In the genomic region with DNA sequence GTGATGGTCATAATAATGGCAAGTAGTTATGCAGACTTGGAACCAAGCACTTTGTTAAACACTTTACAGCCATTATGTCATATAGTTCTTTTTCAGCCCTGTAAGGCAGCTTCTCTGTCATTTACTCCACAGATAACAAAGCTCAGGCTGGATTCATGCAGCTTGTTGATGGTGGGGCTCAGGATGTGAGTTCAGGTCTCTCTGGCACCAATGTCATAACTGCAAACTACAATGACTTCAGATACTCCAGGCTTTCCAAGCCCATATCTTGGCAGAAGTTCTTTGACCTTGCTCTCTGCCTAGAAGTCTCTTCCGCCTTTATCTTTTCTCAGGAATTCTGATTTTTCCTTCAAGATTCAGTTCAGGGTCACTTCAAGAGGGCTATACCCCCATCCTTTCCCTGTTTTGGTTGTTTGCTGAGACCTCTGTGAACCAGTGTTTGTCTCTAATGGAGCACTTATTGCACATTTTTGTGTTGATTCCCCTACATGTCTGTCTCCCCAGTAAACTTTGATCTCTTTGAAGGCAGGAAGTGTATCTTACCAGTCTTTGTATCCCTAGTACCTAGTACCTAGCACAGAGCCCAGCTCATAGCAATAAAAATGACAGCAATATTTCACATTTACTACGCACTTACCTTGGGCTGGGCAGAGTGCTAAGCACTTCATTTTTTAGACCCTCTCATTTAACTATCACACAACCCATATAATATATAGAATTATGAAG, we compare ENCODE assay signal across 16 cellular contexts. TPM values are rescaled to one million over a fixed set of nuclear protein-coding genes. Genes with fewer than 3 reads are reported as not detected.
A peak's percentile ranks its signal among the peaks of the same experiment; 100 is the strongest.
DNase-seq lines count a peak whose midpoint lies in the region; ATAC-seq, FAIRE-seq and TF ChIP-seq lines count a peak whose summit lies in the region.
"Had no signal": no experiment of that assay in that cellular context is flagged by ENCODE, and none has a peak within 500 bp of the region (broad histone marks: within the 10 kb centered on the region; RNA-seq: fewer than 3 reads in every experiment).

No MANE protein-coding gene starts in this region.

- H3K4me1 ChIP-seq in mucosa of rectum (ENCODE audit: control insufficient read depth in 2 of 2, insufficient read depth in 2 of 2, low read length in 2 of 2) (peaks cover 26 to 34% of the 10 kb centered on the region in 2 donors), pancreas (no peaks in the 10 kb centered on the region)

- H3K27me3 ChIP-seq in mucosa of rectum (ENCODE audit: control insufficient read depth in 2 of 2, insufficient read depth in 2 of 2, low read length in 2 of 2) (no peaks in the 10 kb centered on the region), pancreas (no peaks in the 10 kb centered on the region)
- H3K27me3 ChIP-seq: BLaER1, heart left ventricle had no signal

- no peak overlapping the region for H3K4me3 Mint-ChIP-seq in activated CD4-positive, alpha-beta T cell treated with anti-CD3 and anti-CD28 coated beads for 36 hours
- no peak overlapping the region for H3K4me3 Mint-ChIP-seq in activated naive CD8-positive, alpha-beta T cell treated with anti-CD3 and anti-CD28 coated beads, Interleukin-2, amount 50 U/mL, for 24 hours
- H3K4me3 Mint-ChIP-seq: stimulated activated naive B cell treated with anti-CD40 and anti-IgM and Interleukin-4, amounts not matched to agents 10 μg/mL and 1 μg/mL and 100 μg/mL, for 72 hours; type B pancreatic cell had no signal

- CTCF ChIA-PET in activated CD4-positive, alpha-beta T cell treated with anti-CD3 and anti-CD28 coated beads for 36 hours (lab: Charles Lee), result interaction anchor here (0.7 to 7.0 kb wide), 28 partner anchors 11 to 274 kb away, joined by 3 to 153 read pairs (median 4); a partner anchor contains a TSS

- no peak for DNase-seq in activated CD4-positive, alpha-beta T cell treated with anti-CD3 and anti-CD28 coated beads for 36 hours
- no peak for DNase-seq in activated CD4-positive, alpha-beta T cell treated with anti-CD3 and anti-CD28 coated beads for 4 hours
- DNase-seq in GM19239 (ENCODE audit: insufficient read length, low spot score) (no peak), pancreas (no peak), NCI-H1436 treated with DMSO at 0.1 percent for 48 hours (lab: John Stamatoyannopoulos, UW) (no peak), OCI-M1 (lab: John Stamatoyannopoulos, UW) (no peak)
- no peak for DNase-seq in activated naive CD8-positive, alpha-beta T cell treated with anti-CD3 and anti-CD28 coated beads, Interleukin-2, amount 50 U/mL, for 24 hours
- DNase-seq: activated CD8-positive, alpha-beta memory T cell treated with anti-CD3 and anti-CD28 coated beads, Interleukin-2, amount 50 U/mL, for 48 hours; heart left ventricle; NCI-H2227 treated with DMSO at 0.1 percent for 48 hours; SIG-M5; stimulated activated naive B cell treated with anti-CD40 and anti-IgM and Interleukin-4, amounts not matched to agents 10 μg/mL and 1 μg/mL and 100 μg/mL, for 72 hours had no signal

- H3K36me3 Mint-ChIP-seq in activated CD4-positive, alpha-beta T cell treated with anti-CD3 and anti-CD28 coated beads for 36 hours (ENCODE audit: low read depth), result peaks cover 15% of the 10 kb centered on the region
- H3K36me3 Mint-ChIP-seq in activated naive CD8-positive, alpha-beta T cell treated with anti-CD3 and anti-CD28 coated beads, Interleukin-2, amount 50 U/mL, for 24 hours (ENCODE audit: low read depth), result peaks cover 14% of the 10 kb centered on the region
- H3K36me3 Mint-ChIP-seq: IgD-negative memory B cell had no signal

- TF ChIP-seq CTCF in pancreas (IDR thresholded peaks at IDR 0.05), result no peak

- POLR2A ChIA-PET in activated CD4-positive, alpha-beta T cell treated with anti-CD3 and anti-CD28 coated beads for 36 hours (lab: Charles Lee), result interaction anchor here (0.6 to 1.5 kb wide), 5 partner anchors 38 to 127 kb away, joined by 3 to 10 read pairs (median 5); a partner anchor contains a TSS

- H3K36me3 ChIP-seq in mucosa of rectum (ENCODE audit: control insufficient read depth in 2 of 2, insufficient read depth in 2 of 2, low read length in 2 of 2) (peaks cover 20 to 27% of the 10 kb centered on the region in 2 donors), pancreas (no peaks in the 10 kb centered on the region)

- no peaks in the 10 kb centered on the region for H3K27me3 Mint-ChIP-seq in activated CD4-positive, alpha-beta T cell treated with anti-CD3 and anti-CD28 coated beads for 36 hours
- no peaks in the 10 kb centered on the region for H3K27me3 Mint-ChIP-seq in activated naive CD8-positive, alpha-beta T cell treated with anti-CD3 and anti-CD28 coated beads, Interleukin-2, amount 50 U/mL, for 24 hours
- H3K27me3 Mint-ChIP-seq: IgD-negative memory B cell; stimulated activated naive B cell treated with anti-CD40 and anti-IgM and Interleukin-4, amounts not matched to agents 10 μg/mL and 1 μg/mL and 100 μg/mL, for 72 hours; type B pancreatic cell had no signal

- WGBS in pancreas, 2 donors, result 49 to 52% methylated on average over 2 of the region's 2 CpGs

- FAIRE-seq in GM19239 (lab: Jason Lieb, UNC), result peak; percentile 26
- no peak for FAIRE-seq in pancreas (lab: Jason Lieb, UNC)

- H3K27ac Mint-ChIP-seq in activated CD4-positive, alpha-beta T cell treated with anti-CD3 and anti-CD28 coated beads for 36 hours, result peak overlapping the region; percentile 68
- peak overlapping the region; percentile 52 for H3K27ac Mint-ChIP-seq in activated naive CD8-positive, alpha-beta T cell treated with anti-CD3 and anti-CD28 coated beads, Interleukin-2, amount 50 U/mL, for 24 hours
- H3K27ac Mint-ChIP-seq: stimulated activated naive B cell treated with anti-CD40 and anti-IgM and Interleukin-4, amounts not matched to agents 10 μg/mL and 1 μg/mL and 100 μg/mL, for 72 hours; type B pancreatic cell had no signal

- no peaks in the 10 kb centered on the region for H3K9me3 ChIP-seq in mucosa of rectum (ENCODE audit: control insufficient read depth in 2 of 2, low read length in 2 of 2)
- no peaks in the 10 kb centered on the region for H3K9me3 ChIP-seq in pancreas
- H3K9me3 ChIP-seq: BLaER1, heart left ventricle had no signal

- intact Hi-C loops in activated CD4-positive, alpha-beta T cell treated with anti-CD3 and anti-CD28 coated beads for 36 hours (cut with DNase I, micrococcal nuclease), result no loop called here
- intact Hi-C loops in pancreas (cut with DNase I), result loop anchor here in 1 of 3 donors (10.0 kb wide), 1 partner anchor 106 kb away; no protein-coding TSS in a partner anchor

- H3K27ac ChIP-seq in mucosa of rectum (ENCODE audit: low read depth in 2 of 2, low read length in 2 of 2), result peak overlapping the region; percentile 52 to 68
- H3K27ac ChIP-seq in pancreas, result no peak overlapping the region
- H3K27ac ChIP-seq: BLaER1, heart left ventricle had no signal

- H3K4me3 ChIP-seq in mucosa of rectum (ENCODE audit: low read length in 2 of 2) (no peak overlapping the region), pancreas (no peak overlapping the region)
- H3K4me3 ChIP-seq: BLaER1, heart left ventricle had no signal

- ATAC-seq in activated CD4-positive, alpha-beta T cell treated with anti-CD3 and anti-CD28 coated beads for 36 hours, result no peak
- ATAC-seq in activated naive CD8-positive, alpha-beta T cell treated with anti-CD3 and anti-CD28 coated beads, Interleukin-2, amount 50 U/mL, for 24 hours, result no peak
- no peak for ATAC-seq in pancreas

- peaks cover 59% of the 10 kb centered on the region for H3K4me1 Mint-ChIP-seq in activated CD4-positive, alpha-beta T cell treated with anti-CD3 and anti-CD28 coated beads for 36 hours
- H3K4me1 Mint-ChIP-seq in activated naive CD8-positive, alpha-beta T cell treated with anti-CD3 and anti-CD28 coated beads, Interleukin-2, amount 50 U/mL, for 24 hours, result peaks cover 57% of the 10 kb centered on the region

- peak overlapping the region; percentile 9 to 36 for H3K9ac ChIP-seq in mucosa of rectum (ENCODE audit: low read depth in 1 of 2, low read length in 2 of 2)
- H3K9ac ChIP-seq: BLaER1 had no signal

- no peaks in the 10 kb centered on the region for H3K9me3 Mint-ChIP-seq in activated CD4-positive, alpha-beta T cell treated with anti-CD3 and anti-CD28 coated beads for 36 hours (ENCODE audit: low read depth)
- H3K9me3 Mint-ChIP-seq in activated naive CD8-positive, alpha-beta T cell treated with anti-CD3 and anti-CD28 coated beads, Interleukin-2, amount 50 U/mL, for 24 hours, result no peaks in the 10 kb centered on the region
- H3K9me3 Mint-ChIP-seq: IgD-negative memory B cell; stimulated activated naive B cell treated with anti-CD40 and anti-IgM and Interleukin-4, amounts not matched to agents 10 μg/mL and 1 μg/mL and 100 μg/mL, for 72 hours; type B pancreatic cell had no signal

RNA-seq across cellular contexts. Expression of a gene that starts 19.7 kb away (rescaled TPM):
- 1 to 10 TPM; 2.2 to 3.6 TPM for total RNA-seq in activated CD4-positive, alpha-beta T cell treated with anti-CD3 and anti-CD28 coated beads for 36 hours
- total RNA-seq in pancreas, result 10 to 100 TPM in 3 of 6 donors, 1 to 10 TPM in 3; 5.5 to 15.1 (median 9.8) TPM
- polyA plus RNA-seq in pancreas, result 10 to 100 TPM; 27.8 to 39.0 TPM

RNA-seq across cellular contexts. Expression of a gene that starts 38.5 kb away (rescaled TPM):
- total RNA-seq in activated CD4-positive, alpha-beta T cell treated with anti-CD3 and anti-CD28 coated beads for 36 hours, result 1 to 10 TPM; 9.0 to 9.1 TPM
- 1 to 10 TPM in 4 of 6 donors, under 1 TPM in 2; 0.71 to 6.1 (median 2.0) TPM for total RNA-seq in pancreas
- polyA plus RNA-seq in pancreas, result 1 to 10 TPM in 1 of 2 donors, under 1 TPM in 1; 0.87 to 2.7 TPM

Comparison
In these comparisons a context has a peak if more than half of its experiments do, and no peak if none do; other contexts are left out.
1. H3K27ac ChIP-seq: peak in mucosa of rectum (2 of 2); none in pancreas (0 of 4).